19 cellular contexts compared by ENCODE assay signal in genomic region chr1:61320575-61320974, GRCh38.
DNase-seq lines count a peak whose midpoint lies in the region; ATAC-seq and TF ChIP-seq lines count a peak whose summit lies in the region.
"Had no signal": no experiment of that assay in that cellular context is flagged by ENCODE, and none has a peak within 500 bp of the region (broad histone marks: within the 10 kb centered on the region; RNA-seq: fewer than 3 reads in every experiment).

No MANE protein-coding gene starts in this region.

- no peak overlapping the region for H3K4me3 Mint-ChIP-seq in HFFc6
- H3K4me3 Mint-ChIP-seq: T-cell had no signal

- no peak for ATAC-seq in foreskin keratinocyte
- ATAC-seq in GM18858 (IDR thresholded peaks at IDR 0.05; ENCODE audit: unreplicated experiment): no peak
- no peak for ATAC-seq in GM18873 (IDR thresholded peaks at IDR 0.05; ENCODE audit: low FRiP score, unreplicated experiment)
- ATAC-seq: Right ventricle myocardium inferior, T-cell had no signal

- no peaks in the 10 kb centered on the region for H3K9me3 ChIP-seq in cardiac muscle cell (ENCODE audit: low read depth)
- H3K9me3 ChIP-seq in left ventricle myocardium inferior (replicated peaks): no peaks in the 10 kb centered on the region
- H3K9me3 ChIP-seq: Peyer's patch had no signal

- H3K36me3 ChIP-seq in cardiac muscle cell (no peaks in the 10 kb centered on the region), left ventricle myocardium inferior (no peaks in the 10 kb centered on the region)
- H3K36me3 ChIP-seq: Peyer's patch had no signal

- no peaks in the 10 kb centered on the region for H3K36me3 Mint-ChIP-seq in HFFc6 (ENCODE audit: low read depth)
- H3K36me3 Mint-ChIP-seq: T-cell had no signal

- no peak for TF ChIP-seq CTCF in cardiac muscle cell (IDR thresholded peaks at IDR 0.05; ENCODE audit: low read depth, low read length)
- TF ChIP-seq CTCF in left ventricle myocardium inferior (IDR thresholded peaks at IDR 0.05; ENCODE audit: borderline replicate concordance): no peak
- TF ChIP-seq CTCF in foreskin keratinocyte (conservative IDR thresholded peaks at IDR 0.05): no peak
- TF ChIP-seq CTCF in HFFc6 (IDR thresholded peaks at IDR 0.05): no peak

- H3K4me1 ChIP-seq in cardiac muscle cell (ENCODE audit: low read depth) (peaks cover 55% of the 10 kb centered on the region), left ventricle myocardium inferior (peaks cover 83% of the 10 kb centered on the region), foreskin keratinocyte (peaks cover 55% of the 10 kb centered on the region)

- H3K4me1 Mint-ChIP-seq in HFFc6 (ENCODE audit: low read depth): peaks cover 22% of the 10 kb centered on the region

- H3K27me3 ChIP-seq in cardiac muscle cell (no peaks in the 10 kb centered on the region), left ventricle myocardium inferior (ENCODE audit: low read depth) (no peaks in the 10 kb centered on the region), foreskin keratinocyte (no peaks in the 10 kb centered on the region)
- H3K27me3 ChIP-seq: Peyer's patch had no signal

- peaks cover 2% of the 10 kb centered on the region for H3K27me3 Mint-ChIP-seq in HFFc6 (ENCODE audit: insufficient read depth)
- H3K27me3 Mint-ChIP-seq: T-cell had no signal

- no peaks in the 10 kb centered on the region for H3K9me3 Mint-ChIP-seq in HFFc6
- H3K9me3 Mint-ChIP-seq: T-cell had no signal

- H3K27ac ChIP-seq in cardiac muscle cell (peak overlapping the region; percentile 65), left ventricle myocardium inferior (replicated peaks) (no peak overlapping the region), foreskin keratinocyte (peak overlapping the region; percentile 92)
- H3K27ac ChIP-seq: GM23248 had no signal

- intact Hi-C loops in left ventricle myocardium inferior (cut with micrococcal nuclease): no loop called here

- DNase-seq in cardiac muscle cell (ENCODE audit: low read depth in 1 of 2, low spot score in 1 of 2): no peak
- DNase-seq in left ventricle myocardium inferior: no peak
- DNase-seq in SK-N-DZ (ENCODE audit: low spot score): peak; percentile 80
- no peak for DNase-seq in foreskin keratinocyte
- no peak for DNase-seq in HFFc6
- DNase-seq: C1 segment of cervical spinal cord; GM23248; HCEC 1CT; NCI-H1105 treated with DMSO at 0.1 percent for 48 hours; NCI-H1694; NCI-H2081 treated with DMSO at 0.1 percent for 48 hours; NCI-H2227 treated with DMSO at 0.1 percent for 48 hours; NCI-H524 treated with DMSO at 0.1 percent for 48 hours; NK-92 treated with Interleukin-12 subunit alpha and Interleukin-12 subunit beta, amount 100 ng/mL, for 24 hours; Peyer's patch; T-cell had no signal

- H3K4me3 ChIP-seq in cardiac muscle cell: no peak overlapping the region
- H3K4me3 ChIP-seq in left ventricle myocardium inferior: no peak overlapping the region
- H3K4me3 ChIP-seq: GM23248, Peyer's patch had no signal

- H3K27ac Mint-ChIP-seq in HFFc6: no peak overlapping the region
- H3K27ac Mint-ChIP-seq: T-cell had no signal
